16 cellular contexts compared by ENCODE assay signal in genomic region chr9:98654247-98654646, GRCh38. TPM values are rescaled to one million over a fixed set of nuclear protein-coding genes. Genes with fewer than 3 reads are reported as not detected.
DNase-seq lines count a peak whose midpoint lies in the region; ATAC-seq and TF ChIP-seq lines count a peak whose summit lies in the region.
"Had no signal": no experiment of that assay in that cellular context is flagged by ENCODE, and none has a peak within 500 bp of the region (broad histone marks: within the 10 kb centered on the region; RNA-seq: fewer than 3 reads in every experiment).

No MANE protein-coding gene starts in this region.

- H3K4me1 ChIP-seq in Peyer's patch (no peaks in the 10 kb centered on the region), lower lobe of right lung (no peaks in the 10 kb centered on the region)
- H3K4me1 ChIP-seq: heart left ventricle, testis had no signal

- no peak for TF ChIP-seq POLR2A in Peyer's patch (IDR thresholded peaks at IDR 0.05)

- H3K4me3 Mint-ChIP-seq in WTC11: no peak overlapping the region

- peaks cover 8% of the 10 kb centered on the region for H3K9me3 Mint-ChIP-seq in WTC11

- H3K9me3 ChIP-seq in Peyer's patch (no peaks in the 10 kb centered on the region), lower lobe of right lung (no peaks in the 10 kb centered on the region)
- H3K9me3 ChIP-seq: heart left ventricle, SK-N-SH, testis had no signal

- no peaks in the 10 kb centered on the region for H3K36me3 Mint-ChIP-seq in WTC11
- H3K36me3 Mint-ChIP-seq: brain had no signal

- no peak overlapping the region for H3K27ac ChIP-seq in Peyer's patch
- H3K27ac ChIP-seq in lower lobe of right lung: no peak overlapping the region
- H3K27ac ChIP-seq: heart left ventricle, testis had no signal

- no peak overlapping the region for H3K27ac Mint-ChIP-seq in WTC11

- H3K27me3 ChIP-seq in Peyer's patch (no peaks in the 10 kb centered on the region), lower lobe of right lung (ENCODE audit: low read depth) (no peaks in the 10 kb centered on the region)
- H3K27me3 ChIP-seq: testis had no signal

- CTCF ChIA-PET in WTC11 (lab: Charles Lee): interaction anchor here (1.0 to 2.1 kb wide), 2 partner anchors 11 to 117 kb away, joined by 3 to 9 read pairs; no protein-coding TSS in a partner anchor

- H3K36me3 ChIP-seq in Peyer's patch (no peaks in the 10 kb centered on the region), lower lobe of right lung (no peaks in the 10 kb centered on the region)
- H3K36me3 ChIP-seq: heart left ventricle had no signal

- intact Hi-C loops in lower lobe of right lung (cut with DNase I): no loop called here

- no peak for TF ChIP-seq CTCF in AG10803 (conservative IDR thresholded peaks at IDR 0.05; ENCODE audit: low read length)
- no peak for TF ChIP-seq CTCF in epithelial cell of esophagus (IDR thresholded peaks at IDR 0.05; ENCODE audit: insufficient read depth, low read depth, low read length, missing control alignments)
- TF ChIP-seq CTCF in WTC11 (IDR thresholded peaks at IDR 0.05): no peak
- no peak for TF ChIP-seq CTCF in Peyer's patch (IDR thresholded peaks at IDR 0.05)
- TF ChIP-seq CTCF in lower lobe of right lung (IDR thresholded peaks at IDR 0.05): no peak

- POLR2A ChIA-PET in WTC11 (lab: Charles Lee): no interaction called here

- ATAC-seq in HG03378 (IDR thresholded peaks at IDR 0.05; ENCODE audit: unreplicated experiment): no peak
- ATAC-seq in WTC11: no peak
- no peak for ATAC-seq in lower lobe of right lung
- ATAC-seq: heart left ventricle, left cardiac atrium had no signal

- DNase-seq in AG10803 (ENCODE audit: low read depth) (peak; percentile 99), HCEC 1CT (peak; percentile 67), NCI-H510A treated with DMSO at 0.1 percent for 48 hours (lab: John Stamatoyannopoulos, UW) (peak; percentile 80), epithelial cell of esophagus (ENCODE audit: low read depth) (peak; percentile 90), WTC11 (ENCODE audit: low spot score) (no peak), Peyer's patch (no peak), lower lobe of right lung (no peak)
- DNase-seq: ACHN; activated CD8-positive, alpha-beta memory T cell treated with anti-CD3 and anti-CD28 coated beads for 24 hours; activated effector memory CD4-positive, alpha-beta T cell treated with anti-CD3 and anti-CD28 coated beads, Interleukin-2, amount 50 U/mL, for 16 hours; heart left ventricle; left cardiac atrium; SK-N-SH; testis had no signal

- H3K27me3 Mint-ChIP-seq in WTC11 (ENCODE audit: low read depth): no peaks in the 10 kb centered on the region

- H3K4me1 Mint-ChIP-seq in WTC11: peaks cover 2% of the 10 kb centered on the region

- H3K4me3 ChIP-seq in AG10803 (ENCODE audit: low read length) (no peak overlapping the region), epithelial cell of esophagus (ENCODE audit: low read length) (no peak overlapping the region), Peyer's patch (no peak overlapping the region), lower lobe of right lung (no peak overlapping the region)
- H3K4me3 ChIP-seq: heart left ventricle, testis had no signal

TF ChIP-seq in WTC11, 78 proteins besides CTCF, POLR2A, EP300 and RAD21:
- TF ChIP-seq MXD4 (CRISPR knock-in tag; IDR thresholded peaks at IDR 0.05; ENCODE audit: borderline replicate concordance) (no peak), FOXJ3 (CRISPR knock-in tag; IDR thresholded peaks at IDR 0.05; ENCODE audit: borderline replicate concordance) (no peak), ZNF138 (CRISPR knock-in tag; conservative IDR thresholded peaks at IDR 0.05) (no peak), ETV6 (CRISPR knock-in tag; IDR thresholded peaks at IDR 0.05) (no peak), ZNF671 (CRISPR knock-in tag; IDR thresholded peaks at IDR 0.05) (no peak), NFYB (CRISPR knock-in tag; conservative IDR thresholded peaks at IDR 0.05; ENCODE audit: low read depth) (no peak), FOXK1 (CRISPR knock-in tag; IDR thresholded peaks at IDR 0.05) (no peak), ZNF232 (CRISPR knock-in tag; IDR thresholded peaks at IDR 0.05) (no peak), STAT6 (CRISPR knock-in tag; conservative IDR thresholded peaks at IDR 0.05; ENCODE audit: low read depth) (no peak), NR1H2 (CRISPR knock-in tag; IDR thresholded peaks at IDR 0.05) (no peak), CREB1 (CRISPR knock-in tag; IDR thresholded peaks at IDR 0.05) (no peak), NR2C2 (CRISPR knock-in tag; IDR thresholded peaks at IDR 0.05) (no peak), SOX15 (CRISPR knock-in tag; IDR thresholded peaks at IDR 0.05) (no peak), ARID4B (CRISPR knock-in tag; IDR thresholded peaks at IDR 0.05; ENCODE audit: borderline replicate concordance) (no peak), TP53 (CRISPR knock-in tag; IDR thresholded peaks at IDR 0.05) (no peak), GABPB1 (CRISPR knock-in tag; IDR thresholded peaks at IDR 0.05) (no peak)

RNA-seq across cellular contexts. Expression of gene GABBR2, which starts 54.5 kb away (rescaled TPM):
- total RNA-seq in WTC11 (2021) (0.92 to 2.2 TPM (median 1.5 TPM) in 3 replicates), Peyer's patch (not detected), lower lobe of right lung (0.24 TPM)

Comparison
In these comparisons a context has a peak if more than half of its experiments do, and no peak if none do; other contexts are left out.
1. DNase-seq: peak in AG10803 (single experiment), HCEC 1CT (single experiment), NCI-H510A treated with DMSO at 0.1 percent for 48 hours (single experiment) and epithelial cell of esophagus (single experiment); none in WTC11 (single experiment), Peyer's patch (0 of 3) and lower lobe of right lung (single experiment).